ENCODE assay signal across 8 cellular contexts in the genomic region with DNA sequence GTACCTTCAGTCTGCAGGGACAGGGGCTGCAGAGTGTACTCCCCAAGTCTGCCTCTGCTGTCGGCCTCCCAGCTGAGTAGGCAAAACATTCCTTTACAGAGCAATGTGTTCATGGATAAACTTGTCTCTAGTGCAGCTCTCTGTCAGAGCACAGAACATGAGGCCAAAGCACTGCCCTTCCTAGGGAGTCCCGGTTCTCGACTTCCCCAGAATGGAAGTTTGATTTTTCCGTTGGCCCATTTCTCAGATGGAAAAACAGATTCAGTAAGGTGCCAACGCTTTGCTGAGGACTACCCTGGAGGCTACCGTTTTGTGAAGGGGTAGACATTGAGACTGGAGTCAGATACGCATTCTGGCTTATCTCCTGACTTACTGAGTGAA. TPM values are rescaled to one million over a fixed set of nuclear protein-coding genes. Genes with fewer than 3 reads are reported as not detected.
DNase-seq lines count a peak whose midpoint lies in the region; ATAC-seq and TF ChIP-seq lines count a peak whose summit lies in the region.

No MANE protein-coding gene starts in this region.

- H3K9ac ChIP-seq in adipocyte (ENCODE audit: low read length): peak overlapping the region; percentile 88

- no peaks in the 10 kb centered on the region for H3K27me3 ChIP-seq in adipocyte (replicated peaks; ENCODE audit: control insufficient read depth, insufficient read depth, low read length)
- H3K27me3 ChIP-seq in thymus (ENCODE audit: control insufficient read depth, insufficient read depth): no peaks in the 10 kb centered on the region

- no peaks in the 10 kb centered on the region for H3K9me3 ChIP-seq in adipocyte (ENCODE audit: control insufficient read depth, low read length)
- H3K9me3 ChIP-seq in thymus (ENCODE audit: control insufficient read depth): no peaks in the 10 kb centered on the region

- DNase-seq in ACHN (peak; percentile 24), adipocyte (ENCODE audit: low read depth) (peak; percentile 48), left colon (peak in 1 of 2 donors; percentile 14), posterior vena cava (ENCODE audit: low spot score) (no peak), GM13976 (ENCODE audit: low spot score) (no peak)

- H3K4me3 ChIP-seq in adipocyte (ENCODE audit: low read length) (peak overlapping the region; percentile 98), thymus (ENCODE audit: low read length) (peak overlapping the region; percentile 83)

- intact Hi-C loops in left colon (cut with DNase I, micrococcal nuclease) (no loop called here), posterior vena cava (cut with DNase I) (no loop called here)

- peaks cover 23% of the 10 kb centered on the region for H3K4me1 ChIP-seq in adipocyte (ENCODE audit: control insufficient read depth, insufficient read depth, low read length)
- peaks cover 6% of the 10 kb centered on the region for H3K4me1 ChIP-seq in thymus (ENCODE audit: control insufficient read depth, insufficient read depth, low read length)

- in situ Hi-C loops in ACHN (cut with HindIII; ENCODE audit: low pct_ligation_motif_present, low pct_unique_long_range_greater_than_20kb, low sequenced_read_pairs): no loop called here
- in situ Hi-C loops in GM13976 (cut with MboI; ENCODE audit: low sequenced_read_pairs, unreplicated experiment): no loop called here

- H3K27ac ChIP-seq in thymus (ENCODE audit: low read depth): peak overlapping the region; percentile 90

- no peak for TF ChIP-seq CTCF in GM13976 (IDR thresholded peaks at IDR 0.05; ENCODE audit: borderline replicate concordance, control extremely low read depth, extremely low read depth, insufficient read depth, missing control alignments)

- peak; percentile 37 for ATAC-seq in GM19351 (IDR thresholded peaks at IDR 0.05; ENCODE audit: unreplicated experiment)
- ATAC-seq in HG03354 (IDR thresholded peaks at IDR 0.05; ENCODE audit: poor library complexity, severe bottlenecking, unreplicated experiment): peak; percentile 52
- ATAC-seq in left colon: peak; percentile 31

- 38% methylated on average over 7 of the region's 7 CpGs for WGBS in thymus

- H3K36me3 ChIP-seq in adipocyte (ENCODE audit: control insufficient read depth, insufficient read depth, low read length, severe bottlenecking): peaks cover 5% of the 10 kb centered on the region
- no peaks in the 10 kb centered on the region for H3K36me3 ChIP-seq in thymus (ENCODE audit: control insufficient read depth, insufficient read depth)

RNA-seq across cellular contexts. Expression of gene TRIM32, which starts 0.4 kb away (rescaled TPM):
- 10 to 100 TPM; 11.4 to 17.7 TPM for total RNA-seq in left colon
- polyA plus RNA-seq in thymus: 5.5 TPM
- total RNA-seq in posterior vena cava: 10 to 100 TPM; 17.4 to 24.4 TPM

Comparison
In these comparisons a context has a peak if more than half of its experiments do, and no peak if none do; other contexts are left out.
1. DNase-seq: peak in ACHN (single experiment) and adipocyte (single experiment); none in posterior vena cava (single experiment) and GM13976 (single experiment).
2. Peak in every context shown above with its lines, with median percentiles within 50 percentile points of each other: ATAC-seq.